Comparison of ENCODE assay signal across 30 cellular contexts in genomic region chr7:53607961-53608360, GRCh38.
"Had no signal": no experiment of that assay in that cellular context is flagged by ENCODE, and none has a peak within 500 bp of the region (broad histone marks: within the 10 kb centered on the region; RNA-seq: fewer than 3 reads in every experiment).

No MANE protein-coding gene starts in this region.

- H3K4me3 ChIP-seq: ascending aorta, cardiac muscle cell had no signal

- H3K4me1 ChIP-seq: ascending aorta had no signal

- H3K27ac ChIP-seq: ascending aorta, cardiac muscle cell, VCaP had no signal

- DNase-seq: activated B cell treated with CpG ODN at 0.5 μM for 24 hours; activated CD4-positive, alpha-beta memory T cell treated with anti-CD3 and anti-CD28 coated beads, Interleukin-2, amount 10 ng/mL, durations not matched to agents 7 days and 5 days; activated CD4-positive, alpha-beta T cell treated with anti-CD3 and anti-CD28 coated beads for 1 hour; activated CD4-positive, alpha-beta T cell treated with anti-CD3 and anti-CD28 coated beads for 36 hours; activated CD4-positive, alpha-beta T cell treated with anti-CD3 and anti-CD28 coated beads for 48 hours; activated CD4-positive, alpha-beta T cell treated with anti-CD3 and anti-CD28 coated beads, Interleukin-2, amount 10 ng/mL, durations not matched to agents 7 days and 5 days; activated CD4-positive, alpha-beta T cell treated with anti-CD3 and anti-CD28 coated beads, Interleukin-2, amount 50 U/mL, for 48 hours; activated CD8-positive, alpha-beta memory T cell treated with anti-CD3 and anti-CD28 coated beads for 24 hours; activated CD8-positive, alpha-beta memory T cell treated with anti-CD3 and anti-CD28 coated beads, Interleukin-2, amount 10 ng/mL, durations not matched to agents 7 days and 5 days; activated CD8-positive, alpha-beta memory T cell treated with anti-CD3 and anti-CD28 coated beads, Interleukin-2, amount 50 U/mL, for 48 hours; activated CD8-positive, alpha-beta T cell treated with anti-CD3 and anti-CD28 coated beads, Interleukin-2, amount 10 ng/mL, durations not matched to agents 7 days and 5 days; activated effector memory CD4-positive, alpha-beta T cell treated with Interleukin-2 at 50 U/mL for 16 hours; activated gamma-delta T cell; activated naive CD4-positive, alpha-beta T cell treated with anti-CD3 and anti-CD28 coated beads, Interleukin-2, amount 10 ng/mL, durations not matched to agents 7 days and 5 days; activated naive CD4-positive, alpha-beta T cell treated with Interleukin-2 at 50 U/mL for 16 hours; activated naive CD8-positive, alpha-beta T cell treated with anti-CD3 and anti-CD28 coated beads, Interleukin-2, amount 10 ng/mL, durations not matched to agents 7 days and 5 days; activated naive CD8-positive, alpha-beta T cell treated with anti-CD3 and anti-CD28 coated beads, Interleukin-2, amount 50 U/mL, for 24 hours; activated T-cell treated with anti-CD3 and anti-CD28 coated beads, Interleukin-2, amount 50 U/mL, for 24 hours; activated T-cell treated with anti-CD3 and anti-CD28 coated beads, Interleukin-2, amount 50 U/mL, for 48 hours; amygdala; anterior cingulate cortex; caudate nucleus; cerebellar nuclear complex; T-helper 1 cell; T-helper 2 cell; T-helper 9 cell had no signal

- H3K9me3 ChIP-seq: ascending aorta had no signal

- FAIRE-seq: bronchial epithelial cell had no signal

- H3K36me3 ChIP-seq: ascending aorta, cardiac muscle cell had no signal
